Comparison of ENCODE assay signal across 22 cellular contexts in genomic region chr9:91519520-91520270, GRCh38.
"Had no signal": no experiment of that assay in that cellular context is flagged by ENCODE, and none has a peak within 500 bp of the region (broad histone marks: within the 10 kb centered on the region; RNA-seq: fewer than 3 reads in every experiment).

No MANE protein-coding gene starts in this region.

- H3K27me3 ChIP-seq: hepatocyte, stomach had no signal

- DNase-seq: effector CD4-positive, alpha-beta T cell; endodermal cell; head of caudate nucleus; kidney; left cardiac atrium; left ventricle myocardium inferior; mesendoderm; naive thymus-derived CD4-positive, alpha-beta T cell; nephron progenitor cell; psoas muscle; retina; spleen; stimulated activated CD4-positive, alpha-beta T cell treated with anti-CD3 and anti-CD28 coated beads, Interleukin-2, amount 100 ng/mL, for 24 hours; stimulated activated naive CD4-positive, alpha-beta T cell; stomach; substantia nigra; trophoblast cell had no signal

- H3K4me1 ChIP-seq: psoas muscle, spleen had no signal

- H3K27ac ChIP-seq: coronary artery, left ventricle myocardium inferior, psoas muscle, spleen, stomach, thoracic aorta had no signal

- H3K79me2 ChIP-seq: hepatocyte had no signal

- H3K9me3 ChIP-seq: psoas muscle, stomach, thoracic aorta had no signal

- ATAC-seq: left cardiac atrium; naive thymus-derived CD4-positive, alpha-beta T cell; psoas muscle; sciatic nerve had no signal

- H3K36me3 ChIP-seq: left ventricle myocardium inferior, spleen, stomach, thoracic aorta had no signal

- H3K4me3 ChIP-seq: coronary artery, hepatocyte, left ventricle myocardium inferior, lung, psoas muscle, spleen, stomach, thoracic aorta had no signal

- H3K4me2 ChIP-seq: hepatocyte had no signal

- H2AFZ ChIP-seq: hepatocyte had no signal
